In genomic region chr20:17589161-17589834, GRCh38 we compare ENCODE assay signal across 14 cellular contexts. TPM values are rescaled to one million over a fixed set of nuclear protein-coding genes. Genes with fewer than 3 reads are reported as not detected.
A peak's percentile ranks its signal among the peaks of the same experiment; 100 is the strongest.
DNase-seq lines count a peak whose midpoint lies in the region; ATAC-seq and TF ChIP-seq lines count a peak whose summit lies in the region.
"Had no signal": no experiment of that assay in that cellular context is flagged by ENCODE, and none has a peak within 500 bp of the region (broad histone marks: within the 10 kb centered on the region; RNA-seq: fewer than 3 reads in every experiment).

No MANE protein-coding gene starts in this region.

- in situ Hi-C loops in G401 (cut with HindIII; ENCODE audit: low sequenced_read_pairs): no loop called here

- H3K4me1 ChIP-seq in adipocyte (ENCODE audit: control insufficient read depth, insufficient read depth, low read length) (peaks cover 21% of the 10 kb centered on the region), smooth muscle cell (ENCODE audit: low read depth) (peaks cover 18% of the 10 kb centered on the region)

- H3K36me3 ChIP-seq in adipocyte (ENCODE audit: control insufficient read depth, insufficient read depth, low read length, severe bottlenecking): peaks cover 12% of the 10 kb centered on the region
- H3K36me3 ChIP-seq in smooth muscle cell (ENCODE audit: low read depth): no peaks in the 10 kb centered on the region

- peaks cover 100% of the 10 kb centered on the region for H4K20me1 ChIP-seq in smooth muscle cell (ENCODE audit: low read depth)

- no peak overlapping the region for H3K27ac ChIP-seq in smooth muscle cell (ENCODE audit: low read depth)

- 86% methylated on average over 8 of the region's 8 CpGs for WGBS in smooth muscle cell (ENCODE audit: low lambda C conversion rate)

- H3K27me3 ChIP-seq in adipocyte (replicated peaks; ENCODE audit: control insufficient read depth, insufficient read depth, low read length) (no peaks in the 10 kb centered on the region), smooth muscle cell (ENCODE audit: low read depth) (no peaks in the 10 kb centered on the region)
- H3K27me3 ChIP-seq: body of pancreas had no signal

- intact Hi-C loops in left ventricle myocardium superior (cut with micrococcal nuclease): no loop called here

- H3K9ac ChIP-seq in adipocyte (ENCODE audit: low read length) (no peak overlapping the region), smooth muscle cell (ENCODE audit: low read depth) (no peak overlapping the region)

- H3K4me3 ChIP-seq in adipocyte (ENCODE audit: low read length) (no peak overlapping the region), smooth muscle cell (no peak overlapping the region)
- H3K4me3 ChIP-seq: body of pancreas had no signal

- ATAC-seq in left ventricle myocardium superior: peak; percentile 76
- ATAC-seq in HG02973 (IDR thresholded peaks at IDR 0.05; ENCODE audit: unreplicated experiment): no peak
- ATAC-seq in HG02623 (IDR thresholded peaks at IDR 0.05; ENCODE audit: unreplicated experiment): no peak
- ATAC-seq: body of pancreas had no signal

- no peak overlapping the region for H2AFZ ChIP-seq in smooth muscle cell (ENCODE audit: low read depth)

- no peak for TF ChIP-seq CTCF in smooth muscle cell (IDR thresholded peaks at IDR 0.05; ENCODE audit: borderline replicate concordance, insufficient read depth, poor library complexity, severe bottlenecking)

- H3F3A ChIP-seq in smooth muscle cell (ENCODE audit: low read depth): peaks cover 5% of the 10 kb centered on the region

- DNase-seq in G401 (ENCODE audit: low spot score) (peak; percentile 49), adipocyte (ENCODE audit: low read depth) (peak; percentile 36), left ventricle myocardium superior (no peak), smooth muscle cell (lab: John Stamatoyannopoulos, UW; ENCODE audit: unreplicated experiment) (no peak), kidney tubule cell (ENCODE audit: low spot score) (no peak), middle frontal gyrus (ENCODE audit: extremely low spot score, low spot score) (no peak)
- DNase-seq: activated naive CD4-positive, alpha-beta T cell; body of pancreas; GOT3; naive B cell; NCI-H1436; NK-92 treated with Interleukin-12 subunit alpha and Interleukin-12 subunit beta, amount 100 ng/mL, for 24 hours had no signal

- H3K9me3 ChIP-seq in adipocyte (ENCODE audit: control insufficient read depth, low read length) (no peaks in the 10 kb centered on the region), smooth muscle cell (replicated peaks; ENCODE audit: low read depth) (no peaks in the 10 kb centered on the region)
- H3K9me3 ChIP-seq: body of pancreas had no signal

- H3K79me2 ChIP-seq in smooth muscle cell (ENCODE audit: low read depth): peaks cover 100% of the 10 kb centered on the region

- H3K4me2 ChIP-seq in smooth muscle cell: peak overlapping the region; percentile 37

RNA-seq across cellular contexts. Expression of gene DSTN, which starts 19.4 kb away (rescaled TPM):
- 305 and 378 TPM in 2 replicates for total RNA-seq in G401 (2014; rRNA removed; shearing (Covaris generic))
- total RNA-seq in left ventricle myocardium superior (836 TPM), smooth muscle cell (486 and 582 TPM in 2 replicates)
- 534 and 559 TPM in 2 replicates for polyA plus RNA-seq in smooth muscle cell

RNA-seq across cellular contexts. Expression of gene BFSP1, which starts 58.1 kb away (rescaled TPM):
- 0.98 and 2.3 TPM in 2 replicates for total RNA-seq in G401 (2014; rRNA removed; shearing (Covaris generic))
- total RNA-seq in left ventricle myocardium superior (0.55 TPM), smooth muscle cell (0.76 and 1.0 TPM in 2 replicates)
- polyA plus RNA-seq in smooth muscle cell: 1.3 and 1.6 TPM in 2 replicates

Comparison
In these comparisons a context has a peak if more than half of its experiments do, and no peak if none do; other contexts are left out.
1. DNase-seq: peak in G401 (single experiment) and adipocyte (single experiment); none in left ventricle myocardium superior (single experiment), smooth muscle cell (single experiment), kidney tubule cell (single experiment) and middle frontal gyrus (single experiment).